In the genomic region with DNA sequence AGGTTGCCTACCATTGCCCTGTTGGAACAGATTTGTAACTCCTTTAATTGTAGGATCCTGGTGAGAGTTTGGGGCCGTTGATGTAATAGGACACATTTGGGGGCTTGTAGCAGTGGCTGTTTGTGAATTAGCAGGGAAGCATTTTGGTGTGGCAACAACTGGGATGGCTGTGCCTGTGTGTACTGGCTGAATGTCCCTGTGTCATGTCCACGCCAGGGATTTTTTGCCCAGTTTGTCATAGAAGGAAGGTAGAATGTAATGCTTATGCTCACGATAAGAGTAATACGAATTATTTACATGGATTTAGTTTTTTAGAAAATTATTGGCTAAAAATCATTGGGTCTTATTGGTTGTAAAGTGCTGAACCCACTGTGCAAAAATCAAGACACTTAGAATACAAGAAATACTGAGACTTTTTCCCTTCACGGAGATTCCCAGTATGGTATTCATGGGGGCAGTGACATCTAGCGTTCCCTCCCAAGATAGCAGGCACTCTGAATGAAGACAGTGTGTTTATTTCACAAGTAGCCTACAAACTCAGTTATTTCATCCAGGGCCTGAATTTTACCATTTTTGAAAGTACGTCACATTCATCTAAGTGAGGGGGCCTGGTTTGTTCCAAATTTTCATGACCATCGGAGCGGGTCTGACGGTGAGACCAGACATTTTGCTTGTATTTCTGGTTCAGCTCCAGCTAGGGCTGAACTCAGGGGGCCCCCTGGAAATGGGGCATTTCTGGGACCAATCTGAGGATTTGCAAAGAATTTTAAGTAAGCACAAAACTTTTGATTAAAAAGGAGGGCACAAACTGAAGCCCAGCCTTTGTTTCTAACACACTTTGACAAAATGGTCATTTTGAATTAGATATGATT, we compare ENCODE assay signal across 8 cellular contexts.
A peak's percentile ranks its signal among the peaks of the same experiment; 100 is the strongest.
DNase-seq lines count a peak whose midpoint lies in the region; ATAC-seq and TF ChIP-seq lines count a peak whose summit lies in the region.

No MANE protein-coding gene starts in this region.

- H3K4me3 ChIP-seq in MG63 (no peak overlapping the region), astrocyte of the cerebellum (ENCODE audit: low read depth, low read length) (no peak overlapping the region)

- H3K36me3 ChIP-seq in MG63: no peaks in the 10 kb centered on the region

- in situ Hi-C loops in astrocyte of the cerebellum (cut with HindIII; ENCODE audit: low sequenced_read_pairs): loop anchor here (5.0 kb wide), 1 partner anchor 368 kb away; no protein-coding TSS in a partner anchor

- DNase-seq in AML-193 (lab: John Stamatoyannopoulos, UW) (peak; percentile 11 to 26), MG63 (peak; percentile 12), astrocyte of the cerebellum (ENCODE audit: low read depth) (peak; percentile 70), hippocampal formation (lab: John Stamatoyannopoulos, UW) (peak; percentile 30 to 59)
- DNase-seq in stimulated activated CD8-positive, alpha-beta memory T cell treated with anti-CD3 and anti-CD28 coated beads, Interleukin-4, amount 100 ng/mL, for 48 hours: peak; percentile 37

- no peaks in the 10 kb centered on the region for H3K9me3 ChIP-seq in MG63

- ATAC-seq in GM18498 (IDR thresholded peaks at IDR 0.05; ENCODE audit: unreplicated experiment) (peak; percentile 73), HG03135 (IDR thresholded peaks at IDR 0.05; ENCODE audit: unreplicated experiment) (no peak), GM18520 (IDR thresholded peaks at IDR 0.05; ENCODE audit: unreplicated experiment) (no peak)

- TF ChIP-seq CTCF in astrocyte of the cerebellum (IDR thresholded peaks at IDR 0.05; ENCODE audit: low read depth, low read length, missing control alignments): peak; percentile 91

- no peaks in the 10 kb centered on the region for H3K27me3 ChIP-seq in MG63

Comparison
In these comparisons a context has a peak if more than half of its experiments do, and no peak if none do; other contexts are left out.
1. DNase-seq: peak in every context shown above with its lines; median percentile 70 in astrocyte of the cerebellum; 44 in hippocampal formation; 37 in stimulated activated CD8-positive, alpha-beta memory T cell treated with anti-CD3 and anti-CD28 coated beads, Interleukin-4, amount 100 ng/mL, for 48 hours; 18 in AML-193; 12 in MG63.